24 cellular contexts compared by ENCODE assay signal in genomic region chr15:54820811-54821210, GRCh38.
"Had no signal": no experiment of that assay in that cellular context is flagged by ENCODE, and none has a peak within 500 bp of the region (broad histone marks: within the 10 kb centered on the region; RNA-seq: fewer than 3 reads in every experiment).

No MANE protein-coding gene starts in this region.

- H3K27me3 ChIP-seq: breast epithelium, esophagus muscularis mucosa, neutrophil, vagina had no signal

- H3K4me1 ChIP-seq: breast epithelium, esophagus muscularis mucosa, parathyroid adenoma, vagina had no signal

- H3K4me3 Mint-ChIP-seq: dendritic cell treated with granulocyte-macrophage colony-stimulating factor and Interleukin-4, amounts not matched to agents 40 ng/mL and 50 ng/mL, for 4 days; natural killer cell treated with Interleukin-12 subunit alpha and Interleukin-12 subunit beta and Interleukin-15 and Interleukin-18, amount 100 ng/mL, for 72 hours had no signal

- H3K36me3 Mint-ChIP-seq: natural killer cell treated with Interleukin-12 subunit alpha and Interleukin-12 subunit beta and Interleukin-15 and Interleukin-18, amount 100 ng/mL, for 72 hours had no signal

- ATAC-seq: natural killer cell treated with Interleukin-12 subunit alpha and Interleukin-12 subunit beta and Interleukin-15 and Interleukin-18, amount 100 ng/mL, for 72 hours; stimulated activated naive CD8-positive, alpha-beta T cell treated with anti-CD3 and anti-CD28 coated beads, Interleukin-15, Interleukin-2, amounts not matched to agents 100 U/mL and 50 U/mL, for 24 hours had no signal

- H3K79me2 ChIP-seq: parathyroid adenoma had no signal

- H3K4me3 ChIP-seq: breast epithelium, esophagus muscularis mucosa, vagina had no signal

- H3K9me3 ChIP-seq: neutrophil, vagina had no signal

- DNase-seq: activated CD4-positive, alpha-beta T cell treated with anti-CD3 and anti-CD28 coated beads for 1 hour; activated CD8-positive, alpha-beta memory T cell treated with anti-CD3 and anti-CD28 coated beads for 24 hours; activated CD8-positive, alpha-beta memory T cell treated with anti-CD3 and anti-CD28 coated beads, Interleukin-2, amount 50 U/mL, for 48 hours; activated effector memory CD4-positive, alpha-beta T cell treated with anti-CD3 and anti-CD28 coated beads, Interleukin-2, amount 50 U/mL, for 16 hours; activated naive CD4-positive, alpha-beta T cell treated with anti-CD3 and anti-CD28 coated beads, Interleukin-2, amount 50 U/mL, for 16 hours; activated T-cell treated with anti-CD3 and anti-CD28 coated beads, Interleukin-2, amount 50 U/mL, for 48 hours; effector memory CD4-positive, alpha-beta T cell; glutamatergic neuron; mesenchymal stem cell; retina; stimulated activated CD4-positive, alpha-beta T cell treated with anti-CD3 and anti-CD28 coated beads, Interleukin-12 subunit alpha, Interleukin-12 subunit beta, amount 100 ng/mL, for 4 hours; stimulated activated CD4-positive, alpha-beta T cell treated with anti-CD3 and anti-CD28 coated beads, Interleukin-2, amount 100 ng/mL, for 24 hours; stimulated activated naive CD8-positive, alpha-beta T cell treated with anti-CD3 and anti-CD28 coated beads, Interleukin-15, Interleukin-2, amounts not matched to agents 100 U/mL and 50 U/mL, for 24 hours; SW 1271; T-helper 2 cell; trophoblast cell; WERI-Rb-1 had no signal

- H3K27me3 Mint-ChIP-seq: dendritic cell treated with granulocyte-macrophage colony-stimulating factor and Interleukin-4, amounts not matched to agents 40 ng/mL and 50 ng/mL, for 4 days; natural killer cell treated with Interleukin-12 subunit alpha and Interleukin-12 subunit beta and Interleukin-15 and Interleukin-18, amount 100 ng/mL, for 72 hours had no signal

- H3K36me3 ChIP-seq: breast epithelium, esophagus muscularis mucosa, neutrophil, vagina, WERI-Rb-1 had no signal

- H2AFZ ChIP-seq: parathyroid adenoma had no signal

- H3K27ac ChIP-seq: breast epithelium, esophagus muscularis mucosa, neutrophil, parathyroid adenoma, vagina, WERI-Rb-1 had no signal

- H3K27ac Mint-ChIP-seq: natural killer cell treated with Interleukin-12 subunit alpha and Interleukin-12 subunit beta and Interleukin-15 and Interleukin-18, amount 100 ng/mL, for 72 hours had no signal
